Comparison of ENCODE assay signal across 10 cellular contexts in genomic region chr2:202064206-202064880, GRCh38. TPM values are rescaled to one million over a fixed set of nuclear protein-coding genes. Genes with fewer than 3 reads are reported as not detected.
DNase-seq lines count a peak whose midpoint lies in the region; ATAC-seq and TF ChIP-seq lines count a peak whose summit lies in the region.
"Had no signal": no experiment of that assay in that cellular context is flagged by ENCODE, and none has a peak within 500 bp of the region (broad histone marks: within the 10 kb centered on the region; RNA-seq: fewer than 3 reads in every experiment).

No MANE protein-coding gene starts in this region.

- no peak for TF ChIP-seq CTCF in right atrium auricular region (IDR thresholded peaks at IDR 0.05)
- TF ChIP-seq CTCF in kidney epithelial cell (IDR thresholded peaks at IDR 0.05; ENCODE audit: insufficient read depth, low read length, poor library complexity, severe bottlenecking): no peak
- no peak for TF ChIP-seq CTCF in upper lobe of left lung (IDR thresholded peaks at IDR 0.05)

- intact Hi-C loops in Right ventricle myocardium superior (cut with DNase I): no loop called here

- no peak overlapping the region for H3K4me3 ChIP-seq in right atrium auricular region
- no peak overlapping the region for H3K4me3 ChIP-seq in kidney epithelial cell (ENCODE audit: low read depth, low read length)
- H3K4me3 ChIP-seq in upper lobe of left lung: no peak overlapping the region

- H3K36me3 ChIP-seq in right atrium auricular region (no peaks in the 10 kb centered on the region), kidney epithelial cell (ENCODE audit: control insufficient read depth, insufficient read depth, low read length) (no peaks in the 10 kb centered on the region), upper lobe of left lung (no peaks in the 10 kb centered on the region)

- peaks cover 0 to 12% of the 10 kb centered on the region in 2 donors for H3K4me1 ChIP-seq in right atrium auricular region
- peaks cover 0 to 7% (median 3%) of the 10 kb centered on the region in 4 donors for H3K4me1 ChIP-seq in upper lobe of left lung

- 19 to 23% methylated on average over 3 of the region's 3 CpGs for WGBS in upper lobe of left lung, 2 donors

- DNase-seq in Right ventricle myocardium superior: no peak
- no peak for DNase-seq in right atrium auricular region (ENCODE audit: low spot score)
- peak; percentile 97 for DNase-seq in astrocyte of the hippocampus (ENCODE audit: low read depth, low spot score)
- DNase-seq in kidney epithelial cell (ENCODE audit: low read depth): peak; percentile 71
- peak in 1 of 2 donors; percentile 56 for DNase-seq in upper lobe of left lung
- no peak for DNase-seq in NCI-H2081 treated with DMSO at 0.1 percent for 48 hours (lab: John Stamatoyannopoulos, UW)
- DNase-seq in NCI-H146 treated with DMSO at 0.1 percent for 48 hours (lab: John Stamatoyannopoulos, UW; ENCODE audit: unreplicated experiment): no peak
- DNase-seq in immature natural killer cell: no peak
- DNase-seq: effector memory CD8-positive, alpha-beta T cell; MV-4-11 had no signal

- H3K27me3 Mint-ChIP-seq in immature natural killer cell (ENCODE audit: low read depth in 3 of 3): peaks cover 0 to 21% (median 2%) of the 10 kb centered on the region in 3 donors

- no peaks in the 10 kb centered on the region for H3K9me3 Mint-ChIP-seq in immature natural killer cell
- H3K9me3 Mint-ChIP-seq: effector memory CD8-positive, alpha-beta T cell had no signal

- no peak for TF ChIP-seq EP300 in upper lobe of left lung (IDR thresholded peaks at IDR 0.05)

- H3K9me3 ChIP-seq in right atrium auricular region (no peaks in the 10 kb centered on the region), upper lobe of left lung (no peaks in the 10 kb centered on the region)

- H3K27me3 ChIP-seq in right atrium auricular region (no peaks in the 10 kb centered on the region), kidney epithelial cell (ENCODE audit: control insufficient read depth, insufficient read depth, low read length) (no peaks in the 10 kb centered on the region), upper lobe of left lung (no peaks in the 10 kb centered on the region)

- no peak for TF ChIP-seq POLR2A in upper lobe of left lung (IDR thresholded peaks at IDR 0.05)

- no peak overlapping the region for H3K27ac Mint-ChIP-seq in immature natural killer cell
- H3K27ac Mint-ChIP-seq: effector memory CD8-positive, alpha-beta T cell had no signal

- H3K4me3 Mint-ChIP-seq in immature natural killer cell: no peak overlapping the region
- H3K4me3 Mint-ChIP-seq: effector memory CD8-positive, alpha-beta T cell had no signal

- no peaks in the 10 kb centered on the region for H3K36me3 Mint-ChIP-seq in immature natural killer cell

- ATAC-seq in Right ventricle myocardium superior (ENCODE audit: poor library complexity): peak; percentile 88
- ATAC-seq in upper lobe of left lung (ENCODE audit: low FRiP score in 2 of 2): peak; percentile 69 to 85
- ATAC-seq: effector memory CD8-positive, alpha-beta T cell had no signal

- H3K4me1 Mint-ChIP-seq in immature natural killer cell: no peaks in the 10 kb centered on the region

- H3K27ac ChIP-seq in right atrium auricular region: no peak overlapping the region
- H3K27ac ChIP-seq in upper lobe of left lung: no peak overlapping the region

RNA-seq across cellular contexts. Expression of gene KIAA2012, which starts 8.7 kb away (rescaled TPM):
- total RNA-seq in Right ventricle myocardium superior (not detected), right atrium auricular region (not detected), kidney epithelial cell (not detected in 2 replicates), upper lobe of left lung (10 to 100 TPM in 1 of 6 donors, 1 to 10 TPM in 3, under 1 TPM in 1, not detected in 1; 0.74 to 13.3 (median 2.2) TPM)
- polyA plus RNA-seq in immature natural killer cell: not detected

RNA-seq across cellular contexts. Expression of gene FZD7, which starts 30.7 kb away (rescaled TPM):
- total RNA-seq in Right ventricle myocardium superior (25.3 TPM), right atrium auricular region (10 to 100 TPM; 14.1 to 24.5 TPM), kidney epithelial cell (13.5 and 14.5 TPM in 2 replicates), upper lobe of left lung (10 to 100 TPM in 4 of 6 donors, 1 to 10 TPM in 2; 2.6 to 15.3 (median 10.8) TPM)
- under 1 TPM in 1 of 3 donors, not detected in 2; 0.31 TPM for polyA plus RNA-seq in immature natural killer cell

Comparison
In these comparisons a context has a peak if more than half of its experiments do, and no peak if none do; other contexts are left out.
1. DNase-seq: peak in astrocyte of the hippocampus (single experiment) and kidney epithelial cell (single experiment); none in Right ventricle myocardium superior (single experiment), right atrium auricular region (single experiment), NCI-H2081 treated with DMSO at 0.1 percent for 48 hours (single experiment), NCI-H146 treated with DMSO at 0.1 percent for 48 hours (single experiment) and immature natural killer cell (0 of 3).